In the genomic region with DNA sequence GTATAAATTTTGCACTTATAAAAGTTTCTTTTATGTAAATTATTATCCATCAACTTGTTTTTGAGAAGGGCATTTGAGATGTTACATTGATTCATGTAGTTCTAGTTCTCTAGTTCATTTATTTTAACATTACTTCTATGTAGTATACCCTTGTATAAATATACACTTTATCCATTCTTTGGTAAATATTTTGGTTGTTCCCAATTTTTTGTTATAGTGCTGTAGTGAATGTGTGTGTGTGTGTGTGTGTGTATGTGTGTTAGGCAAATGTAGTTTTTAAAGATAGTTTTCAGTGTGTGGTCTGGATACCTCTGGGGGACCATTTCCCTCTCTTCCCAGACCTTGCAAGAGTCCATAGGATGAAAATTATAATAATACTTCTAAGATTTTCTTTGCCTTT, we compare ENCODE assay signal across 19 cellular contexts. TPM values are rescaled to one million over a fixed set of nuclear protein-coding genes. Genes with fewer than 3 reads are reported as not detected.
DNase-seq lines count a peak whose midpoint lies in the region; ATAC-seq and FAIRE-seq lines count a peak whose summit lies in the region.
"Had no signal": no experiment of that assay in that cellular context is flagged by ENCODE, and none has a peak within 500 bp of the region (broad histone marks: within the 10 kb centered on the region; RNA-seq: fewer than 3 reads in every experiment).

No MANE protein-coding gene starts in this region.

- no peak for ATAC-seq in esophagus mucosa
- ATAC-seq: A549; CD8-positive, alpha-beta T cell had no signal

- FAIRE-seq in G401.6 (lab: Jason Lieb, UNC) (peak; percentile 37), frontal cortex (lab: Jason Lieb, UNC) (peak; percentile 10), urothelium cell line (lab: Jason Lieb, UNC) (peak; percentile 27)
- FAIRE-seq: A549, D721Med, GM12891, GM19239 had no signal

- DNase-seq in frontal cortex (ENCODE audit: low spot score in 2 of 2): no peak
- no peak for DNase-seq in urothelium cell line (ENCODE audit: low spot score)
- DNase-seq in DMS153 treated with DMSO at 0.1 percent for 48 hours (lab: John Stamatoyannopoulos, UW; ENCODE audit: unreplicated experiment): no peak
- DNase-seq: AML-193; Caco-2; Calu3; CD4-positive, alpha-beta T cell; CD8-positive, alpha-beta T cell; DMS53; DMS79; DND-41; EL; GF-D8 had no signal

RNA-seq across cellular contexts. Expression of gene PRKAR2B, which starts 15.0 kb away (rescaled TPM):
- 282 TPM for total RNA-seq in frontal cortex
- total RNA-seq in esophagus mucosa: 1.2 TPM

Comparison
In these comparisons a context has a peak if more than half of its experiments do, and no peak if none do; other contexts are left out.
1. RNA of gene PRKAR2B, which starts 15.0 kb away (total RNA-seq): 282 TPM in frontal cortex (single experiment); 1.2 TPM in esophagus mucosa (single experiment); every median in the first group is over 100 times any median in the second.